In genomic region chr2:85814802-85815550, GRCh38 we compare ENCODE assay signal across 9 cellular contexts.
"Had no signal": no experiment of that assay in that cellular context is flagged by ENCODE, and none has a peak within 500 bp of the region (broad histone marks: within the 10 kb centered on the region; RNA-seq: fewer than 3 reads in every experiment).

No MANE protein-coding gene starts in this region.

- H3K27me3 ChIP-seq: dorsolateral prefrontal cortex, esophagus muscularis mucosa, testis, upper lobe of left lung had no signal

- H3K9me3 ChIP-seq: esophagus muscularis mucosa, mucosa of descending colon, prostate gland, spleen, testis, upper lobe of left lung had no signal

- H3K27ac ChIP-seq: brain microvascular endothelial cell, esophagus muscularis mucosa, prostate gland, spleen, testis, upper lobe of left lung, WERI-Rb-1 had no signal

- H3K36me3 ChIP-seq: brain microvascular endothelial cell, esophagus muscularis mucosa, prostate gland, spleen, upper lobe of left lung, WERI-Rb-1 had no signal

- H3K4me3 ChIP-seq: dorsolateral prefrontal cortex, esophagus muscularis mucosa, mucosa of descending colon, prostate gland, spleen, testis, upper lobe of left lung had no signal
